Comparison of ENCODE assay signal across 12 cellular contexts in genomic region chr6:111793711-111794111, GRCh38.
DNase-seq lines count a peak whose midpoint lies in the region; ATAC-seq, FAIRE-seq and TF ChIP-seq lines count a peak whose summit lies in the region.
"Had no signal": no experiment of that assay in that cellular context is flagged by ENCODE, and none has a peak within 500 bp of the region (broad histone marks: within the 10 kb centered on the region; RNA-seq: fewer than 3 reads in every experiment).

No MANE protein-coding gene starts in this region.

- H3K27ac ChIP-seq in CD4-positive, alpha-beta memory T cell (ENCODE audit: low read depth, low read length), result peak overlapping the region; percentile 45
- H3K27ac ChIP-seq in HEK293 (ENCODE audit: extremely low read depth, low read depth, low read length), result no peak overlapping the region
- H3K27ac ChIP-seq in HepG2 (ENCODE audit: extremely low read length, insufficient read depth, low read length), result peak overlapping the region; percentile 61
- H3K27ac ChIP-seq in trophoblast cell (ENCODE audit: low read depth, low read length), result no peak overlapping the region

- H3K4me2 ChIP-seq in HepG2 (ENCODE audit: low read depth, low read length), result peak overlapping the region; percentile 80
- no peak overlapping the region for H3K4me2 ChIP-seq in trophoblast cell (ENCODE audit: low read length)

- H3K14ac ChIP-seq in trophoblast cell (ENCODE audit: low read length), result no peak overlapping the region

- H3K4ac ChIP-seq in trophoblast cell (ENCODE audit: low read depth, low read length), result no peak overlapping the region

- H3K27ac Mint-ChIP-seq in CD4-positive, alpha-beta memory T cell, result peak overlapping the region in 6 of 7 donors; percentile 88 to 95 (median 92)
- H3K27ac Mint-ChIP-seq in activated CD8-positive, alpha-beta T cell treated with anti-CD3 and anti-CD28 coated beads for 36 hours, result peak overlapping the region; percentile 95
- no peak overlapping the region for H3K27ac Mint-ChIP-seq in MCF 10A (ENCODE audit: low read depth, unreplicated experiment)

- H4K12ac ChIP-seq in trophoblast cell (ENCODE audit: low read depth, low read length), result no peak overlapping the region

- CTCF ChIA-PET in CD4-positive, alpha-beta memory T cell (lab: Charles Lee; ENCODE audit: partially characterized antibody), result interaction anchor here (0.8 to 2.5 kb wide), 11 partner anchors 10 to 80 kb away, joined by 3 to 11 read pairs (median 4); partner anchors contain the start of gene FYN
- CTCF ChIA-PET in HEK293 (lab: Yijun Ruan, JAX), result interaction anchor here (1.0 to 1.2 kb wide), 2 partner anchors 158 to 214 kb away, joined by 3 to 5 read pairs; no protein-coding TSS in a partner anchor
- CTCF ChIA-PET in activated CD8-positive, alpha-beta T cell treated with anti-CD3 and anti-CD28 coated beads for 36 hours (lab: Charles Lee), result interaction anchor here (1.0 to 2.5 kb wide), 5 partner anchors 10 to 84 kb away, joined by 3 to 11 read pairs (median 4); no protein-coding TSS in a partner anchor
- CTCF ChIA-PET in HepG2 (lab: Yijun Ruan, JAX; ENCODE audit: low intra/inter-chr PET ratio, low total read pairs), result no interaction called here
- CTCF ChIA-PET in MCF 10A (lab: Yijun Ruan, JAX), result no interaction called here

- TF ChIP-seq RAD21 in HepG2 (CRISPR knock-in tag; IDR thresholded peaks at IDR 0.05), result no peak

- 0% methylated on average over 5 of the region's 8 CpGs for WGBS in HepG2 (ENCODE audit: low lambda C conversion rate)
- no CpG with 5 or more reads among the region's 8 CpGs for WGBS in trophoblast cell (ENCODE audit: extremely low coverage, insufficient coverage, insufficient read length)

- H3K4me3 ChIP-seq in CD4-positive, alpha-beta memory T cell (ENCODE audit: low read length in 2 of 2), result peak overlapping the region; percentile 42 to 52
- no peak overlapping the region for H3K4me3 ChIP-seq in HEK293 (ENCODE audit: low read depth, low read length)
- peak overlapping the region; percentile 56 to 63 (median 57) for H3K4me3 ChIP-seq in HepG2 (replicated peaks in 1 of 3; ENCODE audit: insufficient read depth in 1 of 3, low read depth in 2 of 3, low read length in 3 of 3)
- H3K4me3 ChIP-seq in trophoblast cell (ENCODE audit: low read depth, low read length), result no peak overlapping the region

- TF ChIP-seq CTCF in HEK293 (tag by site-specific recombination; IDR thresholded peaks at IDR 0.05), result no peak
- no peak for TF ChIP-seq CTCF in activated CD8-positive, alpha-beta T cell treated with anti-CD3 and anti-CD28 coated beads for 36 hours (IDR thresholded peaks at IDR 0.05)
- TF ChIP-seq CTCF in HepG2 (CRISPR knock-in tag; IDR thresholded peaks at IDR 0.05), result no peak; the same call in 1 of the 2 replicates
- TF ChIP-seq CTCF in MCF 10A (IDR thresholded peaks at IDR 0.05; ENCODE audit: unreplicated experiment), result no peak

- no peaks in the 10 kb centered on the region for H3K9me3 ChIP-seq in CD4-positive, alpha-beta memory T cell (ENCODE audit: control insufficient read depth in 1 of 2, low read length in 2 of 2)
- H3K9me3 ChIP-seq in HEK293 (ENCODE audit: control insufficient read depth, insufficient read depth, low read depth, low read length) (no peaks in the 10 kb centered on the region), HepG2 (ENCODE audit: low read length) (no peaks in the 10 kb centered on the region), trophoblast cell (ENCODE audit: insufficient read depth, low read depth, low read length) (no peaks in the 10 kb centered on the region)

- no TSS peak for BruUV-seq in HepG2 (replicated peaks; lab: Mats Ljungman, UMichigan)
- BruUV-seq in MCF 10A (replicated peaks; lab: Mats Ljungman, UMichigan), result no TSS peak

- H3K9ac ChIP-seq in HepG2 (ENCODE audit: insufficient read depth, low read depth, low read length), result peak overlapping the region; percentile 55
- no peak overlapping the region for H3K9ac ChIP-seq in trophoblast cell (ENCODE audit: low read length)

- peak overlapping the region; percentile 63 to 84 (median 81) for H3K4me3 Mint-ChIP-seq in CD4-positive, alpha-beta memory T cell
- peak overlapping the region; percentile 73 for H3K4me3 Mint-ChIP-seq in activated CD8-positive, alpha-beta T cell treated with anti-CD3 and anti-CD28 coated beads for 36 hours
- no peak overlapping the region for H3K4me3 Mint-ChIP-seq in MCF 10A (ENCODE audit: unreplicated experiment)

- H3K36me3 ChIP-seq in CD4-positive, alpha-beta memory T cell (ENCODE audit: insufficient read depth, low read length), result no peaks in the 10 kb centered on the region
- H3K36me3 ChIP-seq in HEK293 (ENCODE audit: control insufficient read depth in 2 of 2, insufficient read depth in 1 of 2, low read length in 2 of 2), result no peaks in the 10 kb centered on the region
- no peaks in the 10 kb centered on the region for H3K36me3 ChIP-seq in HepG2 (replicated peaks in 1 of 2; ENCODE audit: control insufficient read depth in 1 of 2, insufficient read depth in 2 of 2, low read length in 2 of 2)
- H3K36me3 ChIP-seq in trophoblast cell (ENCODE audit: control insufficient read depth in 1 of 2, insufficient read depth in 2 of 2, low read length in 2 of 2), result no peaks in the 10 kb centered on the region

- no peaks in the 10 kb centered on the region for H3K79me1 ChIP-seq in trophoblast cell (ENCODE audit: low read length)

- H3K23ac ChIP-seq in trophoblast cell (ENCODE audit: low read length), result no peak overlapping the region

- no peak overlapping the region for H2BK5ac ChIP-seq in trophoblast cell (ENCODE audit: low read depth, low read length, poor library complexity)

- H3K4me1 ChIP-seq in CD4-positive, alpha-beta memory T cell (ENCODE audit: insufficient read depth, low read length), result peaks cover 94% of the 10 kb centered on the region
- H3K4me1 ChIP-seq in HEK293 (ENCODE audit: control insufficient read depth, insufficient read depth, low read length) (peaks cover 11% of the 10 kb centered on the region), HepG2 (ENCODE audit: insufficient read depth, low read length) (peaks cover 85% of the 10 kb centered on the region), trophoblast cell (ENCODE audit: control insufficient read depth in 1 of 2, insufficient read depth in 2 of 2, low read length in 2 of 2) (peaks cover 0 to 6% of the 10 kb centered on the region in 2 experiments)

- TF ChIP-seq EP300 in HepG2 (IDR thresholded peaks at IDR 0.05; ENCODE audit: low read depth in 2 of 2, low read length in 2 of 2) (0 out of 4 replicates have a peak, but pooled peaks of 1 of the 2 experiments have one; percentile 31), HepG2 (CRISPR knock-in tag; IDR thresholded peaks at IDR 0.05; ENCODE audit: borderline replicate concordance) (no peak)

- peaks cover 0 to 20% of the 10 kb centered on the region in 2 donors for H3K36me3 Mint-ChIP-seq in CD4-positive, alpha-beta memory T cell
- peaks cover 66% of the 10 kb centered on the region for H3K36me3 Mint-ChIP-seq in activated CD8-positive, alpha-beta T cell treated with anti-CD3 and anti-CD28 coated beads for 36 hours (ENCODE audit: low read depth)
- no peaks in the 10 kb centered on the region for H3K36me3 Mint-ChIP-seq in MCF 10A (ENCODE audit: insufficient read depth, unreplicated experiment)

- POLR2A ChIA-PET in CD4-positive, alpha-beta memory T cell (lab: Charles Lee; ENCODE audit: partially characterized antibody), result interaction anchor here (0.7 to 8.3 kb wide), 14 partner anchors 9 to 78 kb away, joined by 3 to 55 read pairs (median 6); no protein-coding TSS in a partner anchor
- POLR2A ChIA-PET in HEK293 (lab: Yijun Ruan, JAX) (no interaction called here), HepG2 (lab: Yijun Ruan, JAX) (interaction anchor here (0.9 to 2.1 kb wide), 4 partner anchors 24 to 189 kb away, joined by 3 to 6 read pairs (median 4); no protein-coding TSS in a partner anchor), MCF 10A (lab: Yijun Ruan, JAX) (no interaction called here)
- POLR2A ChIA-PET in activated CD8-positive, alpha-beta T cell treated with anti-CD3 and anti-CD28 coated beads for 36 hours (lab: Charles Lee), result interaction anchor here (1.0 to 3.6 kb wide), 10 partner anchors 9 to 245 kb away, joined by 3 to 23 read pairs (median 7); no protein-coding TSS in a partner anchor

- H2BK12ac ChIP-seq in trophoblast cell (ENCODE audit: low read length), result no peak overlapping the region

- no peaks in the 10 kb centered on the region for H3K27me3 ChIP-seq in CD4-positive, alpha-beta memory T cell (ENCODE audit: insufficient read depth, low read length)
- H3K27me3 ChIP-seq in HepG2 (ENCODE audit: control insufficient read depth in 1 of 2, insufficient read depth in 2 of 2, low read length in 2 of 2), result no peaks in the 10 kb centered on the region
- no peaks in the 10 kb centered on the region for H3K27me3 ChIP-seq in trophoblast cell (ENCODE audit: insufficient read depth, low read length)

- peak; percentile 45 to 70 (median 49) for DNase-seq in CD4-positive, alpha-beta memory T cell
- peak; percentile 84 for DNase-seq in activated CD8-positive, alpha-beta T cell treated with anti-CD3 and anti-CD28 coated beads for 36 hours
- peak; percentile 86 for DNase-seq in HepG2 (ENCODE audit: low spot score)
- no peak for DNase-seq in MCF 10A (ENCODE audit: unreplicated experiment)
- DNase-seq in OCI-M2 (lab: John Stamatoyannopoulos, UW; ENCODE audit: unreplicated experiment), result no peak
- no peak for DNase-seq in trophoblast cell
- DNase-seq: NCI-H1930 had no signal

- H3K4me1 Mint-ChIP-seq in CD4-positive, alpha-beta memory T cell, result peaks cover 6 to 63% (median 31%) of the 10 kb centered on the region in 4 donors
- peaks cover 71% of the 10 kb centered on the region for H3K4me1 Mint-ChIP-seq in activated CD8-positive, alpha-beta T cell treated with anti-CD3 and anti-CD28 coated beads for 36 hours (ENCODE audit: low read depth)
- H3K4me1 Mint-ChIP-seq in MCF 10A (ENCODE audit: insufficient read depth, unreplicated experiment), result no peaks in the 10 kb centered on the region

- no peaks in the 10 kb centered on the region for H3K27me3 Mint-ChIP-seq in CD4-positive, alpha-beta memory T cell
- H3K27me3 Mint-ChIP-seq in activated CD8-positive, alpha-beta T cell treated with anti-CD3 and anti-CD28 coated beads for 36 hours, result no peaks in the 10 kb centered on the region
- H3K27me3 Mint-ChIP-seq in MCF 10A (ENCODE audit: insufficient read depth, unreplicated experiment), result no peaks in the 10 kb centered on the region

- H2BK120ac ChIP-seq in trophoblast cell (ENCODE audit: insufficient read depth, low read length, poor library complexity), result no peak overlapping the region

- TF ChIP-seq POLR2A in HepG2 (IDR thresholded peaks at IDR 0.05; ENCODE audit: insufficient read depth in 1 of 2, low read depth in 2 of 2, low read length in 2 of 2), result peak; percentile 66 to 67

- intact Hi-C loops in CD4-positive, alpha-beta memory T cell (cut with micrococcal nuclease), result loop anchor here (2.0 to 5.0 kb wide), 3 partner anchors 17 to 36 kb away; no protein-coding TSS in a partner anchor
- intact Hi-C loops in activated CD8-positive, alpha-beta T cell treated with anti-CD3 and anti-CD28 coated beads for 36 hours (cut with micrococcal nuclease), result no loop called here
- intact Hi-C loops in HepG2 (cut with micrococcal nuclease; ENCODE audit: unreplicated experiment) (loop anchor here (2.0 to 5.0 kb wide), 2 partner anchors 49 to 79 kb away; partner anchors contain the start of gene FYN), MCF 10A (cut with micrococcal nuclease) (no loop called here)

- no peak overlapping the region for H2AK5ac ChIP-seq in trophoblast cell (ENCODE audit: low read length)

- peak; percentile 34 for FAIRE-seq in HepG2 (lab: Jason Lieb, UNC)
- FAIRE-seq: colon, G401.6, islet of Langerhans had no signal

- H4K8ac ChIP-seq in trophoblast cell (ENCODE audit: low read depth, low read length), result no peak overlapping the region

- in situ Hi-C loops in HepG2 (cut with HindIII; ENCODE audit: extremely low pct_ligation_motif_present, low pct_unique_long_range_greater_than_20kb), result no loop called here

- H3K79me2 ChIP-seq in HepG2 (ENCODE audit: insufficient read depth, low read length) (peaks cover 11% of the 10 kb centered on the region), trophoblast cell (ENCODE audit: control insufficient read depth, insufficient read depth, low read length, poor library complexity) (no peaks in the 10 kb centered on the region)

- peak; percentile 72 for ATAC-seq in activated CD8-positive, alpha-beta T cell treated with anti-CD3 and anti-CD28 coated beads for 36 hours
- peak; percentile 86 for ATAC-seq in HepG2
- ATAC-seq in HG02571 (IDR thresholded peaks at IDR 0.05; ENCODE audit: unreplicated experiment), result no peak

- no peak overlapping the region for H4K91ac ChIP-seq in trophoblast cell (ENCODE audit: low read depth, low read length)

- H3K18ac ChIP-seq in trophoblast cell (ENCODE audit: low read length), result no peak overlapping the region

- H4K20me1 ChIP-seq in HepG2 (ENCODE audit: insufficient read depth, low read length), result no peaks in the 10 kb centered on the region

- no peaks in the 10 kb centered on the region for H3K9me3 Mint-ChIP-seq in CD4-positive, alpha-beta memory T cell
- no peaks in the 10 kb centered on the region for H3K9me3 Mint-ChIP-seq in activated CD8-positive, alpha-beta T cell treated with anti-CD3 and anti-CD28 coated beads for 36 hours
- no peaks in the 10 kb centered on the region for H3K9me3 Mint-ChIP-seq in MCF 10A (ENCODE audit: unreplicated experiment)

- H2AFZ ChIP-seq in HepG2 (ENCODE audit: low read length) (peak overlapping the region; percentile 69), trophoblast cell (ENCODE audit: insufficient read depth, low read length, poor library complexity) (no peak overlapping the region)

Comparison
In these comparisons a context has a peak if more than half of its experiments do, and no peak if none do; other contexts are left out.
1. DNase-seq: peak in CD4-positive, alpha-beta memory T cell (5 of 5), activated CD8-positive, alpha-beta T cell treated with anti-CD3 and anti-CD28 coated beads for 36 hours (single experiment) and HepG2 (single experiment); none in MCF 10A (single experiment), OCI-M2 (single experiment) and trophoblast cell (0 of 2).
2. H3K27ac ChIP-seq: peak in CD4-positive, alpha-beta memory T cell (single experiment) and HepG2 (single experiment); none in HEK293 (single experiment) and trophoblast cell (single experiment).
3. H3K4me3 ChIP-seq: peak in CD4-positive, alpha-beta memory T cell (2 of 2) and HepG2 (3 of 3); none in HEK293 (single experiment) and trophoblast cell (single experiment).
4. CTCF ChIA-PET loops: an anchor here in CD4-positive, alpha-beta memory T cell (0.8 to 2.5 kb wide), HEK293 (1.0 to 1.2 kb wide) and activated CD8-positive, alpha-beta T cell treated with anti-CD3 and anti-CD28 coated beads for 36 hours (1.0 to 2.5 kb wide); none called in HepG2 and MCF 10A.
5. POLR2A ChIA-PET loops: an anchor here in CD4-positive, alpha-beta memory T cell (0.7 to 8.3 kb wide), activated CD8-positive, alpha-beta T cell treated with anti-CD3 and anti-CD28 coated beads for 36 hours (1.0 to 3.6 kb wide) and HepG2 (0.9 to 2.1 kb wide); none called in HEK293 and MCF 10A.
6. intact Hi-C loops: an anchor here in CD4-positive, alpha-beta memory T cell (2.0 to 5.0 kb wide) and HepG2 (2.0 to 5.0 kb wide); none called in activated CD8-positive, alpha-beta T cell treated with anti-CD3 and anti-CD28 coated beads for 36 hours and MCF 10A.